ENCODE assay signal across 35 cellular contexts in genomic region chr3:191699546-191699945, GRCh38.
"Had no signal": no experiment of that assay in that cellular context is flagged by ENCODE, and none has a peak within 500 bp of the region (broad histone marks: within the 10 kb centered on the region; RNA-seq: fewer than 3 reads in every experiment).

No MANE protein-coding gene starts in this region.

- H3K36me3 ChIP-seq: MG63 had no signal

- DNase-seq: Karpas-422, Kasumi-1, MG63, MM.1S, MV-4-11, NCI-H1048, NCI-H1092, NCI-H1092 treated with DMSO at 0.1 percent for 48 hours, NCI-H1105, NCI-H1105 treated with DMSO at 0.1 percent for 48 hours, NCI-H1417, NCI-H1417 treated with DMSO at 0.1 percent for 48 hours, NCI-H1436, NCI-H1436 treated with DMSO at 0.1 percent for 48 hours, NCI-H146, NCI-H1694, NCI-H1694 treated with DMSO at 0.1 percent for 48 hours, NCI-H187, NCI-H187 treated with DMSO at 0.1 percent for 48 hours, NCI-H1930, NCI-H2029, NCI-H2029 treated with DMSO at 0.1 percent for 48 hours, NCI-H2081, NCI-H2081 treated with DMSO at 0.1 percent for 48 hours, NCI-H2107, NCI-H2171, NCI-H2171 treated with DMSO at 0.1 percent for 48 hours, NCI-H2227 treated with DMSO at 0.1 percent for 48 hours, NCI-H226, NCI-H345, NCI-H446, NCI-H446 treated with DMSO at 0.1 percent for 48 hours, NCI-H510A, NCI-H510A treated with DMSO at 0.1 percent for 48 hours, NCI-H524 had no signal

- H3K27me3 ChIP-seq: MG63 had no signal

- H3K4me3 ChIP-seq: MG63 had no signal
